ENCODE assay signal across 22 cellular contexts in the genomic region with DNA sequence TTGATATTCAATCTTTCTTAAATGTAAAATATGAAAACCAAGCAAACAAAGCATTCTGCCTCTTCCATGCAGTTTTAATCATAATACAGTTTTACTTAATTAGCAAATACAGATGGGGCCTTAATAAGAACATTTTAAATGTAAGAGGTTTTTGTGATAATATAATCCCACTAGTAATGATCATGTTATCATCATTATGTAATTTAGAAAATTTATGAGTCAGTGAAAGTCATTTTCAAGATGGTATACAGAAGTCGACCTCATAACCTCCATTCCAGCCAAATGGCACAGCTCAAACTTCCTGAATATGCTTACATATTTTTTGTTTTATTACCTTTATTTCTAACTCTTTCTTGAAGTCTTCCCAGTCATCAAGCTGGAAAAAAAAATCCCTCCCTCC.
DNase-seq lines count a peak whose midpoint lies in the region; ATAC-seq and TF ChIP-seq lines count a peak whose summit lies in the region.
"Had no signal": no experiment of that assay in that cellular context is flagged by ENCODE, and none has a peak within 500 bp of the region (broad histone marks: within the 10 kb centered on the region; RNA-seq: fewer than 3 reads in every experiment).

No MANE protein-coding gene starts in this region.

- H4K20me1 ChIP-seq in fibroblast of lung (ENCODE audit: control insufficient read depth, extremely low read depth, insufficient read depth, low read length): no peaks in the 10 kb centered on the region

- H3K4me3 ChIP-seq in fibroblast of lung (replicated peaks in 1 of 4; ENCODE audit: control extremely low read depth in 1 of 4, insufficient read depth in 1 of 4, low read depth in 3 of 4, low read length in 4 of 4): no peak overlapping the region
- H3K4me3 ChIP-seq: cardiac muscle cell, GM23338, pancreas, right lobe of liver, upper lobe of left lung had no signal

- H2AFZ ChIP-seq in fibroblast of lung (ENCODE audit: low read length): no peak overlapping the region
- H2AFZ ChIP-seq: GM23338 had no signal

- no peaks in the 10 kb centered on the region for H3K9me3 ChIP-seq in fibroblast of lung (ENCODE audit: control insufficient read depth, insufficient read depth, low read depth, low read length)
- H3K9me3 ChIP-seq: pancreas, right lobe of liver, upper lobe of left lung had no signal

- no peak overlapping the region for H3K27ac ChIP-seq in fibroblast of lung (ENCODE audit: insufficient read depth, low read length)
- H3K27ac ChIP-seq: cardiac muscle cell, epithelial cell of prostate, pancreas, right lobe of liver, RWPE1 had no signal

- H3K36me3 ChIP-seq in fibroblast of lung (ENCODE audit: control insufficient read depth, insufficient read depth, low read length): no peaks in the 10 kb centered on the region
- H3K36me3 ChIP-seq: cardiac muscle cell, pancreas, right lobe of liver had no signal

- H3K4me2 ChIP-seq in fibroblast of lung (ENCODE audit: extremely low read depth, insufficient read depth, low read length): peak overlapping the region; percentile 42
- H3K4me2 ChIP-seq: GM23338 had no signal

- no peaks in the 10 kb centered on the region for H3K27me3 Mint-ChIP-seq in progenitor cell of endocrine pancreas
- H3K27me3 Mint-ChIP-seq in natural killer cell treated with Interleukin-12 subunit alpha and Interleukin-12 subunit beta and Interleukin-15 and Interleukin-18, amount 100 ng/mL, for 72 hours: no peaks in the 10 kb centered on the region
- H3K27me3 Mint-ChIP-seq: naive thymus-derived CD4-positive, alpha-beta T cell had no signal

- H3K27ac Mint-ChIP-seq in progenitor cell of endocrine pancreas: peak overlapping the region; percentile 0
- no peak overlapping the region for H3K27ac Mint-ChIP-seq in natural killer cell treated with Interleukin-12 subunit alpha and Interleukin-12 subunit beta and Interleukin-15 and Interleukin-18, amount 100 ng/mL, for 72 hours
- H3K27ac Mint-ChIP-seq: activated CD8-positive, alpha-beta T cell treated with anti-CD3 and anti-CD28 coated beads, Interleukin-2, amount 10 ng/mL, durations not matched to agents 7 days and 5 days; GM23338 had no signal

- TF ChIP-seq CTCF in fibroblast of lung (conservative IDR thresholded peaks at IDR 0.05 in 1 of 2, IDR thresholded peaks at IDR 0.05 in 1 of 2; ENCODE audit: low read depth in 1 of 2, low read length in 2 of 2): no peak
- TF ChIP-seq CTCF in progenitor cell of endocrine pancreas (IDR thresholded peaks at IDR 0.05; ENCODE audit: unreplicated experiment): no peak

- H3K4me1 ChIP-seq in fibroblast of lung (ENCODE audit: control insufficient read depth, extremely low read depth, insufficient read depth, low read length): peaks cover 13% of the 10 kb centered on the region
- H3K4me1 ChIP-seq: right lobe of liver had no signal

- H3K4me1 Mint-ChIP-seq in progenitor cell of endocrine pancreas (ENCODE audit: low read depth): peaks cover 21% of the 10 kb centered on the region
- peaks cover 0 to 5% of the 10 kb centered on the region in 2 donors for H3K4me1 Mint-ChIP-seq in natural killer cell treated with Interleukin-12 subunit alpha and Interleukin-12 subunit beta and Interleukin-15 and Interleukin-18, amount 100 ng/mL, for 72 hours (ENCODE audit: low read depth in 2 of 2)

- DNase-seq in ELR (ENCODE audit: low read depth) (peak; percentile 79), SK-N-DZ (ENCODE audit: low spot score) (peak; percentile 6), fibroblast of lung (ENCODE audit: low read depth in 2 of 2) (peak; percentile 30 to 65), progenitor cell of endocrine pancreas (ENCODE audit: low spot score, unreplicated experiment) (no peak), NCI-H2107 (lab: John Stamatoyannopoulos, UW) (no peak)
- DNase-seq in natural killer cell treated with Interleukin-12 subunit alpha and Interleukin-12 subunit beta and Interleukin-15 and Interleukin-18, amount 100 ng/mL, for 72 hours (ENCODE audit: low spot score): no peak
- DNase-seq: activated CD8-positive, alpha-beta T cell treated with anti-CD3 and anti-CD28 coated beads, Interleukin-2, amount 10 ng/mL, durations not matched to agents 7 days and 5 days; activated T-cell treated with anti-CD3 and anti-CD28 coated beads, Interleukin-2, amount 50 U/mL, for 1 hour; left cardiac atrium; naive thymus-derived CD4-positive, alpha-beta T cell; NCI-H1436; pancreas; right lobe of liver; stimulated activated CD8-positive, alpha-beta memory T cell treated with anti-CD3 and anti-CD28 coated beads, Interleukin-4, amount 100 ng/mL, for 48 hours; upper lobe of left lung had no signal

- H3K79me2 ChIP-seq in fibroblast of lung (ENCODE audit: control insufficient read depth, insufficient read depth, low read length): no peaks in the 10 kb centered on the region

- H3K4me3 Mint-ChIP-seq in progenitor cell of endocrine pancreas (ENCODE audit: low read depth): no peak overlapping the region
- H3K4me3 Mint-ChIP-seq in natural killer cell treated with Interleukin-12 subunit alpha and Interleukin-12 subunit beta and Interleukin-15 and Interleukin-18, amount 100 ng/mL, for 72 hours: no peak overlapping the region
- H3K4me3 Mint-ChIP-seq: activated CD8-positive, alpha-beta T cell treated with anti-CD3 and anti-CD28 coated beads, Interleukin-2, amount 10 ng/mL, durations not matched to agents 7 days and 5 days; CD14-positive monocyte; GM23338; naive thymus-derived CD4-positive, alpha-beta T cell had no signal

- no peaks in the 10 kb centered on the region for H3K27me3 ChIP-seq in fibroblast of lung (ENCODE audit: control insufficient read depth, insufficient read depth, low read length)
- H3K27me3 ChIP-seq: cardiac muscle cell, pancreas, right lobe of liver, upper lobe of left lung had no signal

- ATAC-seq in HG03565 (IDR thresholded peaks at IDR 0.05; ENCODE audit: unreplicated experiment) (no peak), HG02588 (IDR thresholded peaks at IDR 0.05; ENCODE audit: unreplicated experiment) (no peak)
- ATAC-seq in natural killer cell treated with Interleukin-12 subunit alpha and Interleukin-12 subunit beta and Interleukin-15 and Interleukin-18, amount 100 ng/mL, for 72 hours: no peak
- ATAC-seq: activated CD8-positive, alpha-beta T cell treated with anti-CD3 and anti-CD28 coated beads, Interleukin-2, amount 10 ng/mL, durations not matched to agents 7 days and 5 days; GM23338; left cardiac atrium; naive thymus-derived CD4-positive, alpha-beta T cell; pancreas; right lobe of liver had no signal

- no peak overlapping the region for H3K9ac ChIP-seq in fibroblast of lung (ENCODE audit: insufficient read depth, low read length)

- H3K36me3 Mint-ChIP-seq in progenitor cell of endocrine pancreas (ENCODE audit: insufficient read depth): peaks cover 6% of the 10 kb centered on the region
- no peaks in the 10 kb centered on the region for H3K36me3 Mint-ChIP-seq in natural killer cell treated with Interleukin-12 subunit alpha and Interleukin-12 subunit beta and Interleukin-15 and Interleukin-18, amount 100 ng/mL, for 72 hours

- no peaks in the 10 kb centered on the region for H3K9me3 Mint-ChIP-seq in progenitor cell of endocrine pancreas (ENCODE audit: low read depth)
- H3K9me3 Mint-ChIP-seq in natural killer cell treated with Interleukin-12 subunit alpha and Interleukin-12 subunit beta and Interleukin-15 and Interleukin-18, amount 100 ng/mL, for 72 hours: no peaks in the 10 kb centered on the region
- H3K9me3 Mint-ChIP-seq: CD14-positive monocyte, GM23338 had no signal

Comparison
In these comparisons a context has a peak if more than half of its experiments do, and no peak if none do; other contexts are left out.
1. DNase-seq: peak in ELR (single experiment), SK-N-DZ (single experiment) and fibroblast of lung (2 of 2); none in progenitor cell of endocrine pancreas (single experiment), NCI-H2107 (single experiment) and natural killer cell treated with Interleukin-12 subunit alpha and Interleukin-12 subunit beta and Interleukin-15 and Interleukin-18, amount 100 ng/mL, for 72 hours (single experiment).